ENCODE assay signal across 23 cellular contexts in the genomic region with DNA sequence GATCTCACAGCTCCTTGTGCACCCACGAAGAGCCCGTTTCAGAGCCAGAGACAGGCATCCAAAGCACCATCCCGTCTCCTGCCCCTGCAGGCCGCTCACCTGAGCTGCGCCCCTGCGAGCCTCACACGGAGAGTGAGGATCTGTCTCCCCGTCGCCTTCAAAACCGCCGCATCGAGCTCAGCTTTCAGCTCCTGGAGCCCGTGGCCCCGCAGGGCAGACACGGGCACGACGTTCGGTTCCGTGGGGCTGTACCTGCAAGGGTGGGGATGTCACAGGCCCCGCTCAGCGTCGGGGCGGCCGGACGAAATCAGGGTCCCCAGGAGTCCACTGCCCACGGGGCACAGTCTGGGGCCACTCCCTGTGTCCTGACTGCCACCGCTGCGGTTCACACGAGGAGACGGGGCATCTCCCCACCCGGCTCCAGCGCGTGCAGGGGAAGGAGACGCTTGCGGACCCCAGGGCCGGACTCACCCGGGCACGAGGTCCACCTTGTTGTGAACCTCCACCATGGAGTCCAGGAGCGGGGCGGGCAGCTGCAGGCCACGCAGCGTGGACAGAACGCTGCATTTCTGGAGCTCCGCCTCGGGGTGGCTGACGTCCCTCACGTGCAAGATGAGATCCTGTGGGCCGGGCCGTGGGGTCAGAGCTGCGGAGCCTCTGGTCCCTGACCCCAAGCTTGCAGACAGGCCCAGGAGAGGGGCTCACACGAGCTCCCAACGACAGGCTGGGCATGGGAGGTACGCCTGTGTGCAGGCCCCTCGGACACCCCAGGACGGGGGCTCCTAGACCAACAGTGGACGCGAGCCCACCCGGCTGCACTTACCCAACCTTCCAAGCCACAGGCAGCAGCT. TPM values are rescaled to one million over a fixed set of nuclear protein-coding genes. Genes with fewer than 3 reads are reported as not detected.
DNase-seq lines count a peak whose midpoint lies in the region; ATAC-seq and TF ChIP-seq lines count a peak whose summit lies in the region.
"Had no signal": no experiment of that assay in that cellular context is flagged by ENCODE, and none has a peak within 500 bp of the region (broad histone marks: within the 10 kb centered on the region; RNA-seq: fewer than 3 reads in every experiment).

No MANE protein-coding gene starts in this region.

- no peaks in the 10 kb centered on the region for H3K4me1 ChIP-seq in right atrium auricular region
- no peaks in the 10 kb centered on the region for H3K4me1 ChIP-seq in mucosa of descending colon (ENCODE audit: low read depth)
- H3K4me1 ChIP-seq in aorta (ENCODE audit: control insufficient read depth in 1 of 2, insufficient read depth in 2 of 2, low read length in 2 of 2), result no peaks in the 10 kb centered on the region
- H3K4me1 ChIP-seq: ascending aorta, BLaER1, vagina had no signal

- H3K4me3 ChIP-seq in right atrium auricular region (no peak overlapping the region), mucosa of descending colon (no peak overlapping the region), aorta (ENCODE audit: low read length in 2 of 2) (no peak overlapping the region)
- H3K4me3 ChIP-seq: ascending aorta, BLaER1, vagina had no signal

- H3K36me3 ChIP-seq in right atrium auricular region, result peaks cover 61% of the 10 kb centered on the region
- H3K36me3 ChIP-seq in mucosa of descending colon (ENCODE audit: low read depth), result peaks cover 2% of the 10 kb centered on the region
- H3K36me3 ChIP-seq in aorta (ENCODE audit: control insufficient read depth in 1 of 2, insufficient read depth in 2 of 2, low read length in 1 of 2), result peaks cover 4 to 7% of the 10 kb centered on the region in 2 donors

- H3K27me3 ChIP-seq in right atrium auricular region, result no peaks in the 10 kb centered on the region
- H3K27me3 ChIP-seq in aorta (ENCODE audit: control insufficient read depth in 1 of 2, insufficient read depth in 2 of 2, low read length in 1 of 2), result no peaks in the 10 kb centered on the region
- H3K27me3 ChIP-seq: ascending aorta, BLaER1, vagina had no signal

- no peak overlapping the region for H3K27ac Mint-ChIP-seq in central memory CD8-positive, alpha-beta T cell (ENCODE audit: low read depth)
- H3K27ac Mint-ChIP-seq: T-helper 1 cell treated with Interleukin-12 subunit alpha and Interleukin-12 subunit beta and Interleukin-4 antibody, amounts not matched to agents 30 μg/mL and 1 μg/mL, for 36 hours had no signal

- intact Hi-C loops in Right ventricle myocardium superior (cut with DNase I) (no loop called here), mucosa of descending colon (cut with DNase I, micrococcal nuclease) (no loop called here), aorta (cut with DNase I) (no loop called here)

- no peaks in the 10 kb centered on the region for H3K9me3 Mint-ChIP-seq in central memory CD8-positive, alpha-beta T cell
- H3K9me3 Mint-ChIP-seq: neural crest cell; T-helper 1 cell treated with Interleukin-12 subunit alpha and Interleukin-12 subunit beta and Interleukin-4 antibody, amounts not matched to agents 30 μg/mL and 1 μg/mL, for 36 hours had no signal

- no peak for TF ChIP-seq CTCF in right atrium auricular region (IDR thresholded peaks at IDR 0.05)
- no peak for TF ChIP-seq CTCF in mucosa of descending colon (IDR thresholded peaks at IDR 0.05)

- H3K4me3 Mint-ChIP-seq in central memory CD8-positive, alpha-beta T cell, result peak overlapping the region; percentile 20
- H3K4me3 Mint-ChIP-seq: T-helper 1 cell treated with Interleukin-12 subunit alpha and Interleukin-12 subunit beta and Interleukin-4 antibody, amounts not matched to agents 30 μg/mL and 1 μg/mL, for 36 hours had no signal

- WGBS in aorta, 2 donors, result 96 to 97% methylated on average over 54 to 58 of the region's 58 CpGs

- H3K27me3 Mint-ChIP-seq in central memory CD8-positive, alpha-beta T cell, result no peaks in the 10 kb centered on the region

- H3K36me3 Mint-ChIP-seq in central memory CD8-positive, alpha-beta T cell (ENCODE audit: insufficient read depth), result peaks cover 69% of the 10 kb centered on the region

- H3K9me3 ChIP-seq in right atrium auricular region (no peaks in the 10 kb centered on the region), mucosa of descending colon (no peaks in the 10 kb centered on the region), aorta (ENCODE audit: control insufficient read depth, low read length) (no peaks in the 10 kb centered on the region)
- H3K9me3 ChIP-seq: BLaER1, vagina had no signal

- H3K27ac ChIP-seq in right atrium auricular region (no peak overlapping the region), aorta (ENCODE audit: low read depth in 1 of 2, low read length in 2 of 2) (no peak overlapping the region)
- H3K27ac ChIP-seq: ascending aorta, BLaER1, vagina had no signal

- H3K4me1 Mint-ChIP-seq in central memory CD8-positive, alpha-beta T cell, result no peaks in the 10 kb centered on the region
- H3K4me1 Mint-ChIP-seq: neural crest cell had no signal

- ATAC-seq in Right ventricle myocardium superior (ENCODE audit: poor library complexity) (no peak), mucosa of descending colon (no peak), aorta (ENCODE audit: low FRiP score) (no peak), GM18907 (IDR thresholded peaks at IDR 0.05; ENCODE audit: unreplicated experiment) (no peak)
- ATAC-seq in central memory CD8-positive, alpha-beta T cell (replicated peaks; ENCODE audit: extremely low read depth, poor library complexity, severe bottlenecking), result no peak
- ATAC-seq: left lobe of liver, PC-3 had no signal

- peak; percentile 39 for DNase-seq in Right ventricle myocardium superior
- no peak for DNase-seq in right atrium auricular region (ENCODE audit: low spot score)
- no peak for DNase-seq in central memory CD8-positive, alpha-beta T cell (ENCODE audit: low spot score in 2 of 2)
- DNase-seq in mucosa of descending colon, result peak in 2 of 3 donors; percentile 21 to 47
- DNase-seq in aorta, result peak; percentile 46 to 72
- no peak for DNase-seq in activated T-cell treated with anti-CD3 and anti-CD28 coated beads for 4 hours
- DNase-seq in EL, result no peak
- DNase-seq: activated CD4-positive, alpha-beta T cell treated with anti-CD3 and anti-CD28 coated beads, Interleukin-2, amount 50 U/mL, for 4 hours; activated naive CD4-positive, alpha-beta T cell treated with anti-CD3 and anti-CD28 coated beads, Interleukin-2, amount 50 U/mL, for 16 hours; effector memory CD4-positive, alpha-beta T cell; glutamatergic neuron; NCI-H1092; NCI-H2029; NCI-H226; PC-3; stimulated activated CD8-positive, alpha-beta memory T cell treated with anti-CD3 and anti-CD28 coated beads, Interleukin-4, amount 100 ng/mL, for 48 hours had no signal

RNA-seq across cellular contexts. Expression of a gene that starts 11.1 kb away (rescaled TPM):
- total RNA-seq in Right ventricle myocardium superior (50.8 TPM), right atrium auricular region (10 to 100 TPM; 44.6 to 52.1 TPM), mucosa of descending colon (10 to 100 TPM; 49.8 to 55.8 (median 54.1) TPM), aorta (10 to 100 TPM; 34.7 to 44.7 TPM)
- polyA plus RNA-seq in aorta, result 10 to 100 TPM; 38.8 to 62.6 TPM

RNA-seq across cellular contexts. Expression of a gene that starts 26.3 kb away (rescaled TPM):
- total RNA-seq in Right ventricle myocardium superior, result 5.1 TPM
- 1 to 10 TPM; 2.2 to 3.0 TPM for total RNA-seq in right atrium auricular region
- 10 to 100 TPM; 12.6 to 20.7 (median 13.8) TPM for total RNA-seq in mucosa of descending colon
- 1 to 10 TPM; 3.7 to 9.7 TPM for total RNA-seq in aorta
- polyA plus RNA-seq in aorta, result 10 to 100 TPM in 1 of 2 donors, 1 to 10 TPM in 1; 1.3 to 16.3 TPM

Comparison
In these comparisons a context has a peak if more than half of its experiments do, and no peak if none do; other contexts are left out.
1. DNase-seq: peak in Right ventricle myocardium superior (single experiment), mucosa of descending colon (2 of 3) and aorta (2 of 2); none in right atrium auricular region (single experiment), central memory CD8-positive, alpha-beta T cell (0 of 2), activated T-cell treated with anti-CD3 and anti-CD28 coated beads for 4 hours (single experiment) and EL (single experiment).